ENCODE assay signal across 9 cellular contexts in genomic region chr4:48483006-48483776, GRCh38. TPM values are rescaled to one million over a fixed set of nuclear protein-coding genes. Genes with fewer than 3 reads are reported as not detected.
A peak's percentile ranks its signal among the peaks of the same experiment; 100 is the strongest.
DNase-seq lines count a peak whose midpoint lies in the region; ATAC-seq and TF ChIP-seq lines count a peak whose summit lies in the region.
"Had no signal": no experiment of that assay in that cellular context is flagged by ENCODE, and none has a peak within 500 bp of the region (broad histone marks: within the 10 kb centered on the region; RNA-seq: fewer than 3 reads in every experiment).

Gene SLC10A4, plus strand, starts transcription at chr4:48483343. Its CDS starts 219 bp downstream, at chr4:48483562.

- DNase-seq in GM10266 (ENCODE audit: extremely low spot score) (peak; percentile 59), NCI-H128 (lab: John Stamatoyannopoulos, UW; ENCODE audit: unreplicated experiment) (peak; percentile 42), activated gamma-delta T cell (lab: John Stamatoyannopoulos, UW) (peak; percentile 14), left lung (peak in 1 of 2 donors; percentile 76), NK-92 (lab: John Stamatoyannopoulos, UW; ENCODE audit: unreplicated experiment) (no peak), posterior vena cava (ENCODE audit: low spot score) (no peak)

- no peaks in the 10 kb centered on the region for H3K9me3 ChIP-seq in left lung

- ATAC-seq in left lung (peak; percentile 67), HG03135 (IDR thresholded peaks at IDR 0.05; ENCODE audit: unreplicated experiment) (no peak)

- no peaks in the 10 kb centered on the region for H3K36me3 ChIP-seq in left lung
- H3K36me3 ChIP-seq in urinary bladder (ENCODE audit: insufficient read depth), result no peaks in the 10 kb centered on the region

- peaks cover 60 to 88% of the 10 kb centered on the region in 2 donors for H3K27me3 ChIP-seq in left lung

- H3K4me1 ChIP-seq in left lung, result peaks cover 0 to 20% of the 10 kb centered on the region in 2 donors
- no peaks in the 10 kb centered on the region for H3K4me1 ChIP-seq in urinary bladder (ENCODE audit: insufficient read depth)

- intact Hi-C loops in left lung (cut with DNase I), result no loop called here
- intact Hi-C loops in posterior vena cava (cut with DNase I), result no loop called here

- H3K27ac ChIP-seq in left lung, result no peak within 1 kb of the TSS
- no peak within 1 kb of the TSS for H3K27ac ChIP-seq in urinary bladder (ENCODE audit: low read depth)

- 2% methylated on average over 85 of the region's 85 CpGs for WGBS in urinary bladder

- H3K4me3 ChIP-seq in left lung, result peak within 1 kb of the TSS; percentile 9 to 31
- H3K4me3 ChIP-seq in urinary bladder (ENCODE audit: low read depth, low read length), result peak within 1 kb of the TSS; percentile 50

- TF ChIP-seq CTCF in GM10266 (IDR thresholded peaks at IDR 0.05; ENCODE audit: control insufficient read depth, insufficient read depth, low read depth, missing control alignments), result no peak
- no peak for TF ChIP-seq CTCF in left lung (IDR thresholded peaks at IDR 0.05)

RNA-seq across cellular contexts. Expression of gene SLC10A4, which starts in this region (rescaled TPM):
- total RNA-seq in left lung, result under 1 TPM; 0.73 to 0.84 TPM
- 3.2 TPM for total RNA-seq in urinary bladder
- polyA plus RNA-seq in urinary bladder, result 1.2 TPM
- total RNA-seq in posterior vena cava, result under 1 TPM in 1 of 2 donors, not detected in 1; 0.19 TPM
- total RNA-seq: mononuclear cell had no signal

Comparison
In these comparisons a context has a peak if more than half of its experiments do, and no peak if none do; other contexts are left out.
1. Peak in ATAC-seq and H3K4me3 ChIP-seq in left lung; RNA of the gene not detected or under 1 TPM.
2. DNase-seq: peak in GM10266 (single experiment), NCI-H128 (single experiment) and activated gamma-delta T cell (single experiment); none in NK-92 (single experiment) and posterior vena cava (single experiment).